27 cellular contexts compared by ENCODE assay signal in genomic region chr17:79224903-79225302, GRCh38.
"Had no signal": no experiment of that assay in that cellular context is flagged by ENCODE, and none has a peak within 500 bp of the region (broad histone marks: within the 10 kb centered on the region; RNA-seq: fewer than 3 reads in every experiment).

No MANE protein-coding gene starts in this region.

- H3K4me3 ChIP-seq: coronary artery, dorsolateral prefrontal cortex, heart left ventricle had no signal

- DNase-seq: activated CD4-positive, alpha-beta memory T cell treated with anti-CD3 and anti-CD28 coated beads, Interleukin-2, amount 10 ng/mL, durations not matched to agents 7 days and 5 days; activated CD4-positive, alpha-beta T cell treated with anti-CD3 and anti-CD28 coated beads for 36 hours; activated CD4-positive, alpha-beta T cell treated with anti-CD3 and anti-CD28 coated beads, Interleukin-2, amount 10 ng/mL, durations not matched to agents 24 days and 14 days; activated CD4-positive, CD25-positive, alpha-beta regulatory T cell; activated CD4-positive, CD25-positive, alpha-beta regulatory T cell treated with anti-CD3 and anti-CD28 coated beads, Interleukin-2, amount 50 U/mL, for 72 hours; activated CD8-positive, alpha-beta memory T cell treated with anti-CD3 and anti-CD28 coated beads, Interleukin-2, amount 50 U/mL, for 48 hours; activated gamma-delta T cell; activated naive CD4-positive, alpha-beta T cell treated with anti-CD3 and anti-CD28 coated beads, Interleukin-2, amount 50 U/mL, for 16 hours; activated naive CD4-positive, alpha-beta T cell treated with Interleukin-2 at 50 U/mL for 16 hours; activated T-cell treated with anti-CD3 and anti-CD28 coated beads for 4 hours; activated T-cell treated with anti-CD3 and anti-CD28 coated beads, Interleukin-2, amount 50 U/mL, for 24 hours; activated T-cell treated with anti-CD3 and anti-CD28 coated beads, Interleukin-2, amount 50 U/mL, for 72 hours; amniotic stem cell; anterior cingulate cortex; brain microvascular endothelial cell; dorsolateral prefrontal cortex; effector memory CD4-positive, alpha-beta T cell; endodermal cell; foreskin fibroblast; T-helper 1 cell; T-helper 17 cell; T1000 had no signal

- FAIRE-seq: astrocyte, frontal cortex had no signal

- H3K9me3 ChIP-seq: heart left ventricle had no signal

- H3K36me3 ChIP-seq: brain microvascular endothelial cell, heart left ventricle had no signal

- H3K27ac ChIP-seq: brain microvascular endothelial cell, coronary artery, heart left ventricle had no signal

- ATAC-seq: activated CD4-positive, alpha-beta T cell treated with anti-CD3 and anti-CD28 coated beads for 36 hours; activated T-cell treated with anti-CD3 and anti-CD28 coated beads, Interleukin-2, amount 50 U/mL, for 72 hours; esophagus mucosa; heart left ventricle; T-helper 17 cell had no signal
